Comparison of ENCODE assay signal across 15 cellular contexts in genomic region chr16:66950971-66951790, GRCh38. TPM values are rescaled to one million over a fixed set of nuclear protein-coding genes. Genes with fewer than 3 reads are reported as not detected.
"Had no signal": no experiment of that assay in that cellular context is flagged by ENCODE, and none has a peak within 500 bp of the region (broad histone marks: within the 10 kb centered on the region; RNA-seq: fewer than 3 reads in every experiment).

No MANE protein-coding gene starts in this region.

- ATAC-seq: esophagus mucosa; natural killer cell treated with Interleukin-12 subunit alpha and Interleukin-12 subunit beta and Interleukin-15 and Interleukin-18, amount 100 ng/mL, for 72 hours had no signal

- H3K27me3 ChIP-seq: adrenal gland, dorsolateral prefrontal cortex, right atrium auricular region, testis had no signal

- H3K4me2 ChIP-seq: hepatocyte had no signal

- H3K36me3 ChIP-seq: adrenal gland, left ventricle myocardium inferior, right atrium auricular region, spleen, stomach, upper lobe of left lung had no signal

- H2AFZ ChIP-seq: hepatocyte had no signal

- H3K79me2 ChIP-seq: hepatocyte had no signal

- DNase-seq: activated CD4-positive, alpha-beta T cell treated with anti-CD3 and anti-CD28 coated beads, Interleukin-2, amount 50 U/mL, for 48 hours; activated effector memory CD4-positive, alpha-beta T cell treated with Interleukin-2 at 50 U/mL for 16 hours; adrenal gland; dorsolateral prefrontal cortex; left ventricle myocardium inferior; spleen; stomach; testis; upper lobe of left lung had no signal

- H3K27ac ChIP-seq: adrenal gland, dorsolateral prefrontal cortex, hepatocyte, left ventricle myocardium inferior, right atrium auricular region, spleen, stomach, testis, upper lobe of left lung, VCaP had no signal

- H3K4me3 ChIP-seq: adrenal gland, dorsolateral prefrontal cortex, hepatocyte, left ventricle myocardium inferior, right atrium auricular region, spleen, stomach, testis, upper lobe of left lung had no signal

- H3K9me3 ChIP-seq: adrenal gland, right atrium auricular region, stomach, testis, upper lobe of left lung had no signal

RNA-seq across cellular contexts. Expression of gene CDH16, which starts 32.5 kb away (rescaled TPM):
- total RNA-seq: glomerular endothelial cell; left ventricle myocardium inferior; natural killer cell treated with Interleukin-12 subunit alpha and Interleukin-12 subunit beta and Interleukin-15 and Interleukin-18, amount 100 ng/mL, for 72 hours; spleen had no signal
- polyA plus RNA-seq: adrenal gland, spleen had no signal
